Comparison of ENCODE assay signal across 8 cellular contexts in genomic region chr7:16647435-16647960, GRCh38.
DNase-seq lines count a peak whose midpoint lies in the region; ATAC-seq and TF ChIP-seq lines count a peak whose summit lies in the region.

No MANE protein-coding gene starts in this region.

- DNase-seq in NCI-H146 (lab: John Stamatoyannopoulos, UW), result peak; percentile 12
- no peak for DNase-seq in NCI-H146 treated with DMSO at 0.1 percent for 48 hours (lab: John Stamatoyannopoulos, UW; ENCODE audit: unreplicated experiment)
- DNase-seq in retinal pigment epithelial cell (ENCODE audit: low read depth), result no peak
- DNase-seq in NCI-H774 (lab: John Stamatoyannopoulos, UW), result no peak
- no peak for DNase-seq in NCI-H2029 treated with DMSO at 0.1 percent for 48 hours (lab: John Stamatoyannopoulos, UW)

- H3K9me3 ChIP-seq in OCI-LY3 (ENCODE audit: insufficient read depth, low read length) (no peaks in the 10 kb centered on the region), endocrine pancreas (ENCODE audit: control insufficient read depth, low read length) (no peaks in the 10 kb centered on the region)

- H4K20me1 ChIP-seq in OCI-LY3 (ENCODE audit: insufficient read depth, low read length), result peaks cover 57% of the 10 kb centered on the region

- TF ChIP-seq CTCF in OCI-LY3 (IDR thresholded peaks at IDR 0.05; ENCODE audit: low read depth, low read length), result no peak
- TF ChIP-seq CTCF in retinal pigment epithelial cell (conservative IDR thresholded peaks at IDR 0.05; ENCODE audit: low read depth, low read length), result no peak

- peak overlapping the region; percentile 84 for H3K9ac ChIP-seq in OCI-LY3 (ENCODE audit: low read length)
- H3K9ac ChIP-seq in endocrine pancreas (ENCODE audit: control insufficient read depth, insufficient read depth, low read length), result peak overlapping the region; percentile 4

- H3K4me3 ChIP-seq in OCI-LY3 (ENCODE audit: low read length), result peak overlapping the region; percentile 96
- H3K4me3 ChIP-seq in endocrine pancreas (ENCODE audit: control insufficient read depth, insufficient read depth, low read length), result peak overlapping the region; percentile 75
- H3K4me3 ChIP-seq in retinal pigment epithelial cell (ENCODE audit: low read length), result peak overlapping the region; percentile 89

- H3K27me3 ChIP-seq in OCI-LY3 (ENCODE audit: low read depth, low read length) (no peaks in the 10 kb centered on the region), endocrine pancreas (ENCODE audit: control insufficient read depth, insufficient read depth, low read length) (no peaks in the 10 kb centered on the region)

- peaks cover 21% of the 10 kb centered on the region for H3K4me1 ChIP-seq in OCI-LY3 (ENCODE audit: low read length)
- H3K4me1 ChIP-seq in endocrine pancreas (ENCODE audit: control insufficient read depth, insufficient read depth, low read length), result peaks cover 5% of the 10 kb centered on the region

- H3K36me3 ChIP-seq in OCI-LY3 (replicated peaks; ENCODE audit: low read depth, low read length), result peaks cover 8% of the 10 kb centered on the region
- no peaks in the 10 kb centered on the region for H3K36me3 ChIP-seq in endocrine pancreas (ENCODE audit: control insufficient read depth, insufficient read depth, low read length)

- ATAC-seq in HG02642 (IDR thresholded peaks at IDR 0.05; ENCODE audit: poor library complexity, unreplicated experiment), result no peak

- peaks cover 65% of the 10 kb centered on the region for H3K79me2 ChIP-seq in OCI-LY3 (ENCODE audit: low read length)

- no peak overlapping the region for H3K27ac ChIP-seq in OCI-LY3 (ENCODE audit: low read length)

- H2AFZ ChIP-seq in OCI-LY3 (ENCODE audit: low read depth, low read length), result no peak overlapping the region

- peak overlapping the region; percentile 90 for H3K4me2 ChIP-seq in OCI-LY3 (ENCODE audit: low read length)
